ENCODE assay signal across 1 cellular context in genomic region chrX:122625821-122626220, GRCh38.
TF ChIP-seq lines count a peak whose summit lies in the region.

No MANE protein-coding gene starts in this region.

TF ChIP-seq in SK-N-SH treated with all-trans-retinoic acid at 6 μM for 48 hours, 23 proteins besides CTCF, POLR2A, EP300 and RAD21 (continued from another document):
- TF ChIP-seq CREB5 (CRISPR knock-in tag; IDR thresholded peaks at IDR 0.05; ENCODE audit: low read depth) = no peak
- TF ChIP-seq POU6F1 (CRISPR knock-in tag; IDR thresholded peaks at IDR 0.05; ENCODE audit: borderline replicate concordance, low read depth) = no peak
- no peak for TF ChIP-seq ARNTL (CRISPR knock-in tag; IDR thresholded peaks at IDR 0.05; ENCODE audit: borderline replicate concordance, low read depth)
